In genomic region chr20:8406394-8406793, GRCh38 we compare ENCODE assay signal across 28 cellular contexts.
"Had no signal": no experiment of that assay in that cellular context is flagged by ENCODE, and none has a peak within 500 bp of the region (broad histone marks: within the 10 kb centered on the region; RNA-seq: fewer than 3 reads in every experiment).

No MANE protein-coding gene starts in this region.

- H3K36me3 ChIP-seq: neutrophil, pancreas, prostate gland, stomach, thoracic aorta, thyroid gland, tibial nerve, upper lobe of left lung, vagina had no signal

- H3K4me1 Mint-ChIP-seq: naive B cell; naive thymus-derived CD8-positive, alpha-beta T cell; neural crest cell; stimulated activated effector memory CD8-positive, alpha-beta T cell treated with anti-CD3 and anti-CD28 coated beads, Interleukin-12 subunit alpha, Interleukin-12 subunit beta, amount 100 ng/mL, for 72 hours had no signal

- H3K27me3 ChIP-seq: neutrophil, pancreas, stomach, thyroid gland, tibial nerve, upper lobe of left lung, vagina had no signal

- H3K36me3 Mint-ChIP-seq: naive thymus-derived CD8-positive, alpha-beta T cell; natural killer cell treated with Interleukin-12 subunit alpha and Interleukin-12 subunit beta and Interleukin-15 and Interleukin-18, amount 100 ng/mL, for 72 hours; stimulated activated effector memory CD8-positive, alpha-beta T cell treated with anti-CD3 and anti-CD28 coated beads, Interleukin-12 subunit alpha, Interleukin-12 subunit beta, amount 100 ng/mL, for 72 hours had no signal

- H3K27me3 Mint-ChIP-seq: naive B cell; natural killer cell treated with Interleukin-12 subunit alpha and Interleukin-12 subunit beta and Interleukin-15 and Interleukin-18, amount 100 ng/mL, for 72 hours; stimulated activated naive B cell treated with anti-CD40 and anti-IgM and Interleukin-4, amounts not matched to agents 10 μg/mL and 1 μg/mL and 100 μg/mL, for 72 hours; stimulated activated naive CD8-positive, alpha-beta T cell treated with anti-CD3 and anti-CD28 coated beads, Interleukin-15, Interleukin-2, amounts not matched to agents 100 ng/mL and 50 ng/mL, for 24 hours had no signal

- FAIRE-seq: pancreas, small intestine, urothelium cell line had no signal

- H3K4me3 Mint-ChIP-seq: naive B cell; naive thymus-derived CD8-positive, alpha-beta T cell; natural killer cell treated with Interleukin-12 subunit alpha and Interleukin-12 subunit beta and Interleukin-15 and Interleukin-18, amount 100 ng/mL, for 72 hours; nephron progenitor cell; neural crest cell; stimulated activated effector memory CD8-positive, alpha-beta T cell treated with anti-CD3 and anti-CD28 coated beads, Interleukin-12 subunit alpha, Interleukin-12 subunit beta, amount 100 ng/mL, for 72 hours; stimulated activated naive B cell treated with anti-CD40 and anti-IgM and Interleukin-4, amounts not matched to agents 10 μg/mL and 1 μg/mL and 100 μg/mL, for 72 hours; stimulated activated naive CD8-positive, alpha-beta T cell treated with anti-CD3 and anti-CD28 coated beads, Interleukin-15, Interleukin-2, amounts not matched to agents 100 ng/mL and 50 ng/mL, for 24 hours had no signal

- H3K27ac ChIP-seq: neutrophil, pancreas, prostate gland, stomach, thoracic aorta, thyroid gland, tibial nerve, upper lobe of left lung, vagina had no signal

- H3K9me3 Mint-ChIP-seq: naive thymus-derived CD8-positive, alpha-beta T cell; natural killer cell treated with Interleukin-12 subunit alpha and Interleukin-12 subunit beta and Interleukin-15 and Interleukin-18, amount 100 ng/mL, for 72 hours; neural crest cell; stimulated activated effector memory CD8-positive, alpha-beta T cell treated with anti-CD3 and anti-CD28 coated beads, Interleukin-12 subunit alpha, Interleukin-12 subunit beta, amount 100 ng/mL, for 72 hours; stimulated activated naive CD8-positive, alpha-beta T cell treated with anti-CD3 and anti-CD28 coated beads, Interleukin-15, Interleukin-2, amounts not matched to agents 100 ng/mL and 50 ng/mL, for 24 hours had no signal

- H3K9me3 ChIP-seq: neutrophil, pancreas, prostate gland, stomach, thoracic aorta, thyroid gland, tibial nerve, upper lobe of left lung, vagina had no signal

- H3K4me3 ChIP-seq: pancreas, prostate gland, stomach, thoracic aorta, thyroid gland, tibial nerve, upper lobe of left lung, vagina had no signal

- ATAC-seq: naive thymus-derived CD8-positive, alpha-beta T cell; natural killer cell treated with Interleukin-12 subunit alpha and Interleukin-12 subunit beta and Interleukin-15 and Interleukin-18, amount 100 ng/mL, for 72 hours; pancreas; right cardiac atrium; sciatic nerve; stimulated activated effector memory CD8-positive, alpha-beta T cell treated with anti-CD3 and anti-CD28 coated beads, Interleukin-12 subunit alpha, Interleukin-12 subunit beta, amount 100 ng/mL, for 72 hours; stimulated activated naive B cell treated with anti-CD40 and anti-IgM and Interleukin-4, amounts not matched to agents 10 μg/mL and 1 μg/mL and 100 μg/mL, for 72 hours had no signal

- H3K27ac Mint-ChIP-seq: naive B cell; naive thymus-derived CD8-positive, alpha-beta T cell; nephron progenitor cell; stimulated activated effector memory CD8-positive, alpha-beta T cell treated with anti-CD3 and anti-CD28 coated beads, Interleukin-12 subunit alpha, Interleukin-12 subunit beta, amount 100 ng/mL, for 72 hours; stimulated activated naive B cell treated with anti-CD40 and anti-IgM and Interleukin-4, amounts not matched to agents 10 μg/mL and 1 μg/mL and 100 μg/mL, for 72 hours; stimulated activated naive CD8-positive, alpha-beta T cell treated with anti-CD3 and anti-CD28 coated beads, Interleukin-15, Interleukin-2, amounts not matched to agents 100 ng/mL and 50 ng/mL, for 24 hours had no signal

- H3K4me1 ChIP-seq: pancreas, prostate gland, stomach, thyroid gland, tibial nerve, upper lobe of left lung, vagina had no signal

- DNase-seq: naive B cell; naive thymus-derived CD8-positive, alpha-beta T cell; nephron progenitor cell; nucleus accumbens; pancreas; right cardiac atrium; small intestine; stimulated activated CD4-positive, alpha-beta T cell treated with anti-CD3 and anti-CD28 coated beads, Interleukin-15, amount 100 ng/mL, for 24 hours; stimulated activated CD4-positive, alpha-beta T cell treated with anti-CD3 and anti-CD28 coated beads, Interleukin-2, amount 100 ng/mL, for 24 hours; stimulated activated CD4-positive, alpha-beta T cell treated with anti-CD3 and anti-CD28 coated beads, Interleukin-2, amount 100 ng/mL, for 48 hours; stimulated activated CD4-positive, alpha-beta T cell treated with anti-CD3 and anti-CD28 coated beads, Interleukin-4, amount 100 ng/mL, for 24 hours; stimulated activated naive B cell treated with anti-CD40 and anti-IgM and Interleukin-4, amounts not matched to agents 10 μg/mL and 1 μg/mL and 100 μg/mL, for 72 hours; stimulated activated naive CD4-positive, alpha-beta T cell treated with Interleukin-2 at 50 U/mL for 16 hours; stomach; thyroid gland; trophoblast cell; upper lobe of left lung had no signal
